In genomic region chr17:56694825-56695224, GRCh38 we compare ENCODE assay signal across 19 cellular contexts.
A peak's percentile ranks its signal among the peaks of the same experiment; 100 is the strongest.
DNase-seq lines count a peak whose midpoint lies in the region; ATAC-seq, FAIRE-seq and TF ChIP-seq lines count a peak whose summit lies in the region.
"Had no signal": no experiment of that assay in that cellular context is flagged by ENCODE, and none has a peak within 500 bp of the region (broad histone marks: within the 10 kb centered on the region; RNA-seq: fewer than 3 reads in every experiment).

No MANE protein-coding gene starts in this region.

- CTCF ChIA-PET in AG04449 (lab: Yijun Ruan, JAX) = interaction anchor here (0.8 to 6.0 kb wide), 4 partner anchors 12 to 103 kb away, joined by 3 to 32 read pairs (median 4); no protein-coding TSS in a partner anchor

- peaks cover 5% of the 10 kb centered on the region; the same call in 1 of the 2 replicates for H3K36me3 Mint-ChIP-seq in HFFc6 (ENCODE audit: low read depth)
- H3K36me3 Mint-ChIP-seq in astrocyte (ENCODE audit: low read depth, unreplicated experiment) = peaks cover 2% of the 10 kb centered on the region
- H3K36me3 Mint-ChIP-seq: CD14-positive monocyte had no signal

- TF ChIP-seq CTCF in AG04449 (IDR thresholded peaks at IDR 0.05; ENCODE audit: insufficient read depth, low read length, missing control alignments) (no peak), HFFc6 (IDR thresholded peaks at IDR 0.05) (no peak), astrocyte (IDR thresholded peaks at IDR 0.05; ENCODE audit: insufficient read depth, low read depth, low read length) (no peak), gastroesophageal sphincter (IDR thresholded peaks at IDR 0.05) (no peak)

- H4K20me1 ChIP-seq in astrocyte (ENCODE audit: insufficient read depth, low read length) = no peaks in the 10 kb centered on the region

- no peak for TF ChIP-seq POLR2A in gastroesophageal sphincter (IDR thresholded peaks at IDR 0.05)

- peaks cover 11% of the 10 kb centered on the region for H3K4me1 ChIP-seq in astrocyte (ENCODE audit: insufficient read depth, low read length)
- peaks cover 0 to 12% (median 10%) of the 10 kb centered on the region in 3 donors for H3K4me1 ChIP-seq in gastroesophageal sphincter

- no peak overlapping the region for H3K9ac ChIP-seq in astrocyte (ENCODE audit: low read length)

- peak; percentile 57 for DNase-seq in AG04449 (ENCODE audit: low read depth, low spot score)
- peak; percentile 68 for DNase-seq in HFFc6
- peak; percentile 74 for DNase-seq in astrocyte (ENCODE audit: low read depth)
- peak; percentile 28 for DNase-seq in iris pigment epithelial cell (ENCODE audit: low read depth)
- DNase-seq in UCSD-AML1 (lab: John Stamatoyannopoulos, UW; ENCODE audit: unreplicated experiment) = no peak
- DNase-seq in Ammon's horn (ENCODE audit: low spot score) = no peak
- DNase-seq: AML-193, DMS79 treated with DMSO at 0.1 percent for 48 hours, NCI-H1048, NCI-H1436, NCI-H1930, NCI-H345, NCI-H524 treated with DMSO at 0.1 percent for 48 hours, PC-3, RPMI8226 had no signal

- POLR2A ChIA-PET in AG04449 (lab: Yijun Ruan, JAX) = no interaction called here

- no peak for TF ChIP-seq EP300 in gastroesophageal sphincter (IDR thresholded peaks at IDR 0.05)

- peak overlapping the region; percentile 34 for H3K27ac Mint-ChIP-seq in HFFc6
- peak overlapping the region; percentile 16 for H3K27ac Mint-ChIP-seq in astrocyte (ENCODE audit: unreplicated experiment)
- H3K27ac Mint-ChIP-seq: CD14-positive monocyte had no signal

- H3K4me1 Mint-ChIP-seq in HFFc6 (ENCODE audit: low read depth) (peaks cover 47% of the 10 kb centered on the region), astrocyte (ENCODE audit: low read depth, unreplicated experiment) (peaks cover 22% of the 10 kb centered on the region)

- H3K4me3 ChIP-seq in AG04449 (ENCODE audit: low read depth, low read length) (no peak overlapping the region), astrocyte (ENCODE audit: insufficient read depth, low read depth, low read length) (no peak overlapping the region), gastroesophageal sphincter (no peak overlapping the region)

- 71 to 94% methylated on average over 2 of the region's 2 CpGs for WGBS in gastroesophageal sphincter (ENCODE audit: low coverage in 1 of 2), 2 donors

- H3K27me3 ChIP-seq in astrocyte (ENCODE audit: insufficient read depth, low read length) (no peaks in the 10 kb centered on the region), gastroesophageal sphincter (no peaks in the 10 kb centered on the region)

- H2AFZ ChIP-seq in astrocyte (ENCODE audit: low read depth, low read length) = no peak overlapping the region

- H3K9me3 ChIP-seq in astrocyte (ENCODE audit: insufficient read depth, low read depth, low read length) (no peaks in the 10 kb centered on the region), gastroesophageal sphincter (no peaks in the 10 kb centered on the region)

- ATAC-seq in gastroesophageal sphincter = no peak
- ATAC-seq: PC-3 had no signal

- H3K4me3 Mint-ChIP-seq in HFFc6 (no peak overlapping the region), astrocyte (ENCODE audit: unreplicated experiment) (no peak overlapping the region)
- H3K4me3 Mint-ChIP-seq: CD14-positive monocyte had no signal

- H3K4me2 ChIP-seq in astrocyte (ENCODE audit: low read length) = no peak overlapping the region

- H3K79me2 ChIP-seq in astrocyte (ENCODE audit: insufficient read depth, low read length) = no peaks in the 10 kb centered on the region

- H3K27ac ChIP-seq in astrocyte (ENCODE audit: low read depth, low read length) (no peak overlapping the region), gastroesophageal sphincter (no peak overlapping the region)

- no peaks in the 10 kb centered on the region for H3K27me3 Mint-ChIP-seq in HFFc6 (ENCODE audit: insufficient read depth)
- H3K27me3 Mint-ChIP-seq in astrocyte (ENCODE audit: low read depth, unreplicated experiment) = no peaks in the 10 kb centered on the region

- no peaks in the 10 kb centered on the region for H3K9me3 Mint-ChIP-seq in HFFc6
- peaks cover 4% of the 10 kb centered on the region for H3K9me3 Mint-ChIP-seq in astrocyte (ENCODE audit: unreplicated experiment)
- H3K9me3 Mint-ChIP-seq: CD14-positive monocyte had no signal

- FAIRE-seq in astrocyte (lab: Jason Lieb, UNC) = peak; percentile 77
- FAIRE-seq: G401.6, H54 had no signal

- no peaks in the 10 kb centered on the region for H3K36me3 ChIP-seq in astrocyte (ENCODE audit: insufficient read depth, low read length)
- H3K36me3 ChIP-seq in gastroesophageal sphincter = no peaks in the 10 kb centered on the region

Comparison
In these comparisons a context has a peak if more than half of its experiments do, and no peak if none do; other contexts are left out.
1. DNase-seq: peak in AG04449 (single experiment), HFFc6 (single experiment), astrocyte (single experiment) and iris pigment epithelial cell (single experiment); none in UCSD-AML1 (single experiment) and Ammon's horn (single experiment).